ENCODE assay signal across 8 cellular contexts in genomic region chr17:45501092-45501707, GRCh38. TPM values are rescaled to one million over a fixed set of nuclear protein-coding genes. Genes with fewer than 3 reads are reported as not detected.
DNase-seq lines count a peak whose midpoint lies in the region; ATAC-seq and TF ChIP-seq lines count a peak whose summit lies in the region.
"Not testable (repeated sequence)": the region's sequence is repeated elsewhere in the genome, so short reads cannot be mapped to it uniquely, and the experiment has no call there.

No MANE protein-coding gene starts in this region.

- H3K27me3 Mint-ChIP-seq in activated CD4-positive, alpha-beta T cell treated with anti-CD3 and anti-CD28 coated beads for 36 hours; neural crest cell (ENCODE audit: low read depth); stimulated activated naive B cell treated with anti-CD40 and anti-IgM and Interleukin-4, amounts not matched to agents 10 μg/mL and 1 μg/mL and 100 μg/mL, for 72 hours: not testable (repeated sequence)

- H3K27ac Mint-ChIP-seq in activated CD4-positive, alpha-beta T cell treated with anti-CD3 and anti-CD28 coated beads for 36 hours; neural crest cell (ENCODE audit: unreplicated experiment); stimulated activated naive B cell treated with anti-CD40 and anti-IgM and Interleukin-4, amounts not matched to agents 10 μg/mL and 1 μg/mL and 100 μg/mL, for 72 hours: not testable (repeated sequence)

- intact Hi-C loops in activated CD4-positive, alpha-beta T cell treated with anti-CD3 and anti-CD28 coated beads for 36 hours (cut with DNase I, micrococcal nuclease) = not testable (repeated sequence)

- not testable (repeated sequence) for H3K4me3 Mint-ChIP-seq in activated CD4-positive, alpha-beta T cell treated with anti-CD3 and anti-CD28 coated beads for 36 hours; neural crest cell
- H3K4me3 Mint-ChIP-seq in stimulated activated naive B cell treated with anti-CD40 and anti-IgM and Interleukin-4, amounts not matched to agents 10 μg/mL and 1 μg/mL and 100 μg/mL, for 72 hours = peak overlapping the region in 1 of 2 donors; percentile 39

- CTCF ChIA-PET in AG04450 (lab: Charles Lee); activated CD4-positive, alpha-beta T cell treated with anti-CD3 and anti-CD28 coated beads for 36 hours (lab: Charles Lee): not testable (repeated sequence)

- peak; percentile 66 for ATAC-seq in activated CD4-positive, alpha-beta T cell treated with anti-CD3 and anti-CD28 coated beads for 36 hours
- peak; percentile 73 to 79 for ATAC-seq in stimulated activated naive B cell treated with anti-CD40 and anti-IgM and Interleukin-4, amounts not matched to agents 10 μg/mL and 1 μg/mL and 100 μg/mL, for 72 hours (replicated peaks)

- not testable (repeated sequence) for H3K4me3 ChIP-seq in AG04450 (ENCODE audit: low read depth, low read length); H7 (ENCODE audit: insufficient read depth, low read depth, low read length); astrocyte of the spinal cord (ENCODE audit: low read depth, low read length); epithelial cell of esophagus (ENCODE audit: low read length)

- H3K4me1 Mint-ChIP-seq in activated CD4-positive, alpha-beta T cell treated with anti-CD3 and anti-CD28 coated beads for 36 hours; neural crest cell; stimulated activated naive B cell treated with anti-CD40 and anti-IgM and Interleukin-4, amounts not matched to agents 10 μg/mL and 1 μg/mL and 100 μg/mL, for 72 hours: not testable (repeated sequence)

- not testable (repeated sequence) for DNase-seq in AG04450 (ENCODE audit: low read depth, low spot score); astrocyte of the spinal cord (ENCODE audit: low read depth, low spot score); epithelial cell of esophagus (ENCODE audit: low read depth); neural crest cell (ENCODE audit: low read depth, low spot score)
- DNase-seq in H7 = peak; percentile 40
- DNase-seq in activated CD4-positive, alpha-beta T cell treated with anti-CD3 and anti-CD28 coated beads for 36 hours = peak; percentile 40
- peak; percentile 2 for DNase-seq in islet precursor cell
- DNase-seq in stimulated activated naive B cell treated with anti-CD40 and anti-IgM and Interleukin-4, amounts not matched to agents 10 μg/mL and 1 μg/mL and 100 μg/mL, for 72 hours = peak; percentile 3

- not testable (repeated sequence) for H3K9me3 ChIP-seq in AG04450 (ENCODE audit: control insufficient read depth, insufficient read depth, low read length)

- H3K9me3 Mint-ChIP-seq in activated CD4-positive, alpha-beta T cell treated with anti-CD3 and anti-CD28 coated beads for 36 hours (ENCODE audit: low read depth); neural crest cell; stimulated activated naive B cell treated with anti-CD40 and anti-IgM and Interleukin-4, amounts not matched to agents 10 μg/mL and 1 μg/mL and 100 μg/mL, for 72 hours: not testable (repeated sequence)

- not testable (repeated sequence) for H3K27me3 ChIP-seq in AG04450 (ENCODE audit: control insufficient read depth, insufficient read depth, low read length); H7 (ENCODE audit: control insufficient read depth, insufficient read depth, low read length)

- H3K36me3 Mint-ChIP-seq in activated CD4-positive, alpha-beta T cell treated with anti-CD3 and anti-CD28 coated beads for 36 hours (ENCODE audit: low read depth); neural crest cell (ENCODE audit: low read depth); stimulated activated naive B cell treated with anti-CD40 and anti-IgM and Interleukin-4, amounts not matched to agents 10 μg/mL and 1 μg/mL and 100 μg/mL, for 72 hours: not testable (repeated sequence)

- not testable (repeated sequence) for H3K27ac ChIP-seq in AG04450 (ENCODE audit: low read depth, low read length)

- TF ChIP-seq CTCF in AG04450 (IDR thresholded peaks at IDR 0.05; ENCODE audit: low read depth, low read length) (peak; percentile 40), astrocyte of the spinal cord (IDR thresholded peaks at IDR 0.05; ENCODE audit: low read depth, low read length) (peak; percentile 39), epithelial cell of esophagus (IDR thresholded peaks at IDR 0.05; ENCODE audit: insufficient read depth, low read depth, low read length, missing control alignments) (peak; percentile 32), neural crest cell (conservative IDR thresholded peaks at IDR 0.05) (peak; percentile 30)

- not testable (repeated sequence) for H3K36me3 ChIP-seq in H7 (replicated peaks; ENCODE audit: control insufficient read depth, insufficient read depth, low read length)

- in situ Hi-C loops in astrocyte of the spinal cord (cut with HindIII; ENCODE audit: low sequenced_read_pairs) = not testable (repeated sequence)

- POLR2A ChIA-PET in AG04450 (lab: Yijun Ruan, JAX); activated CD4-positive, alpha-beta T cell treated with anti-CD3 and anti-CD28 coated beads for 36 hours (lab: Charles Lee): not testable (repeated sequence)

RNA-seq across cellular contexts. Expression of gene PLEKHM1, which starts 10.7 kb away (rescaled TPM):
- 18.2 and 18.4 TPM in 2 replicates for polyA plus RNA-seq in AG04450 (2011; rRNA removed)
- 58.5 and 79.9 TPM in 2 replicates for polyA minus RNA-seq in AG04450 (2011; rRNA and poly(A)+ RNA removed)
- total RNA-seq in H7 (2014; rRNA removed; shearing (Covaris generic)) = 5.0 and 5.8 TPM in 2 replicates
- 10 to 100 TPM; 20.4 to 21.2 TPM for total RNA-seq in activated CD4-positive, alpha-beta T cell treated with anti-CD3 and anti-CD28 coated beads for 36 hours
- 19.5 and 25.0 TPM in 2 replicates for total RNA-seq in neural crest cell
